Comparison of ENCODE assay signal across 9 cellular contexts in the genomic region with DNA sequence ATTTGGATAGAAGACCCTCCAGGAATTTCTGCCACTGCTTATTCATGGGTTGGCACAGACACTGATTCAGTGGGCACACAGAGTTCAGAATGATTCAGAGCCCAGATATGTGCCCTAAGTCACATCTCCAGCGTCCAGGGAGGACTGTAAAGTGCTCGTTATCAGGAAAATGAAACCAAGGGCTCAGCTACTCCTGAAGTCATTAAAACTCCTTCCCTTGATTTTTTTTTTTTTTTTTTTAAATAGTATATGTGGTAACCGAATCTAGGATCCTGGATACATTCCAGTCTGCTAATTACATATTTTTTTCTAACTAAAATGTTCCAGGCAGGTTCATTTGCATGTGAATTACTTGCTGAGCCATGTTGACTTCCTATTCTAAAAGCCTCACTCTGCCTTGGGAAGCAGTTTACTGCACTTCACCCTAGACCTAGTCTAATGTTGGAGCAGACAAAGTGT. TPM values are rescaled to one million over a fixed set of nuclear protein-coding genes. Genes with fewer than 3 reads are reported as not detected.
A peak's percentile ranks its signal among the peaks of the same experiment; 100 is the strongest.
DNase-seq lines count a peak whose midpoint lies in the region; ATAC-seq, FAIRE-seq and TF ChIP-seq lines count a peak whose summit lies in the region.
"Had no signal": no experiment of that assay in that cellular context is flagged by ENCODE, and none has a peak within 500 bp of the region (broad histone marks: within the 10 kb centered on the region; RNA-seq: fewer than 3 reads in every experiment).

No MANE protein-coding gene starts in this region.

- FAIRE-seq in H54 (lab: Jason Lieb, UNC): peak; percentile 99

- peak overlapping the region; percentile 80 for H3K27ac ChIP-seq in epithelial cell of prostate

- TF ChIP-seq CTCF in GM20000 (IDR thresholded peaks at IDR 0.05; ENCODE audit: extremely low read depth, missing control alignments): no peak

- no peak for ATAC-seq in HG02884 (IDR thresholded peaks at IDR 0.05; ENCODE audit: unreplicated experiment)

- no peak for TF ChIP-seq POLR2A in H54 (IDR thresholded peaks at IDR 0.05; ENCODE audit: low read depth, low read length)

- DNase-seq in H54 (ENCODE audit: insufficient read length, low spot score): no peak
- peak; percentile 71 for DNase-seq in NCI-H460 (ENCODE audit: extremely low read depth, low read depth)
- no peak for DNase-seq in epithelial cell of prostate (ENCODE audit: low read depth, low spot score)
- peak; percentile 36 for DNase-seq in pulmonary artery endothelial cell (ENCODE audit: low read depth, low spot score)
- DNase-seq in GM20000 (ENCODE audit: low spot score): no peak
- no peak for DNase-seq in inferior parietal cortex (ENCODE audit: extremely low spot score)
- DNase-seq in CD1c-positive myeloid dendritic cell (ENCODE audit: extremely low spot score): no peak
- DNase-seq: NCI-H146 had no signal

RNA-seq across cellular contexts. Expression of a gene that starts 34.7 kb away (rescaled TPM):
- total RNA-seq in NCI-H460 (2014; rRNA removed; shearing (Covaris generic)): 77.6 and 80.5 TPM in 2 replicates
- 21.5 and 42.8 TPM in 2 replicates for polyA plus RNA-seq in NCI-H460 (2014; cell fraction: nucleus; rRNA removed)
- 80.8 and 188 TPM in 2 replicates for total RNA-seq in pulmonary artery endothelial cell

Comparison
In these comparisons a context has a peak if more than half of its experiments do, and no peak if none do; other contexts are left out.
1. DNase-seq: peak in NCI-H460 (single experiment) and pulmonary artery endothelial cell (single experiment); none in H54 (single experiment), epithelial cell of prostate (single experiment), GM20000 (single experiment), inferior parietal cortex (single experiment) and CD1c-positive myeloid dendritic cell (single experiment).